Comparison of ENCODE assay signal across 17 cellular contexts in genomic region chr1:93419344-93419743, GRCh38. TPM values are rescaled to one million over a fixed set of nuclear protein-coding genes. Genes with fewer than 3 reads are reported as not detected.
DNase-seq lines count a peak whose midpoint lies in the region; ATAC-seq and TF ChIP-seq lines count a peak whose summit lies in the region.
"Had no signal": no experiment of that assay in that cellular context is flagged by ENCODE, and none has a peak within 500 bp of the region (broad histone marks: within the 10 kb centered on the region; RNA-seq: fewer than 3 reads in every experiment).

No MANE protein-coding gene starts in this region.

- intact Hi-C loops in activated CD8-positive, alpha-beta T cell treated with anti-CD3 and anti-CD28 coated beads for 36 hours (cut with micrococcal nuclease) = no loop called here
- intact Hi-C loops in activated CD4-positive, alpha-beta T cell treated with anti-CD3 and anti-CD28 coated beads for 36 hours (cut with DNase I, micrococcal nuclease) = loop anchor here in 1 of 2 experiments (5.0 kb wide), 1 partner anchor 112 kb away; no protein-coding TSS in a partner anchor

- TF ChIP-seq RAD21 in Ishikawa (IDR thresholded peaks at IDR 0.05; ENCODE audit: low read depth) = no peak

- no peaks in the 10 kb centered on the region for H3K36me3 Mint-ChIP-seq in activated CD8-positive, alpha-beta T cell treated with anti-CD3 and anti-CD28 coated beads for 36 hours (ENCODE audit: low read depth)
- no peaks in the 10 kb centered on the region for H3K36me3 Mint-ChIP-seq in activated CD4-positive, alpha-beta T cell treated with anti-CD3 and anti-CD28 coated beads for 36 hours (ENCODE audit: low read depth)
- H3K36me3 Mint-ChIP-seq: CD4-positive, alpha-beta memory T cell; IgD-negative memory B cell had no signal

- no peaks in the 10 kb centered on the region for H3K9me3 Mint-ChIP-seq in activated CD8-positive, alpha-beta T cell treated with anti-CD3 and anti-CD28 coated beads for 36 hours
- no peaks in the 10 kb centered on the region for H3K9me3 Mint-ChIP-seq in activated CD4-positive, alpha-beta T cell treated with anti-CD3 and anti-CD28 coated beads for 36 hours (ENCODE audit: low read depth)
- H3K9me3 Mint-ChIP-seq: CD4-positive, alpha-beta memory T cell; IgD-negative memory B cell had no signal

- no peak for TF ChIP-seq CTCF in activated CD8-positive, alpha-beta T cell treated with anti-CD3 and anti-CD28 coated beads for 36 hours (IDR thresholded peaks at IDR 0.05)

- CTCF ChIA-PET in activated CD8-positive, alpha-beta T cell treated with anti-CD3 and anti-CD28 coated beads for 36 hours (lab: Charles Lee) = interaction anchor here (1.7 kb wide), 1 partner anchor 115 kb away, joined by 5 read pairs; no protein-coding TSS in a partner anchor
- CTCF ChIA-PET in activated CD4-positive, alpha-beta T cell treated with anti-CD3 and anti-CD28 coated beads for 36 hours (lab: Charles Lee) = interaction anchor here (0.8 kb wide), 1 partner anchor 58 kb away, joined by 3 read pairs; no protein-coding TSS in a partner anchor

- no peak overlapping the region for H3K27ac Mint-ChIP-seq in activated CD8-positive, alpha-beta T cell treated with anti-CD3 and anti-CD28 coated beads for 36 hours
- no peak overlapping the region for H3K27ac Mint-ChIP-seq in activated CD4-positive, alpha-beta T cell treated with anti-CD3 and anti-CD28 coated beads for 36 hours
- H3K27ac Mint-ChIP-seq: H9, IgD-negative memory B cell had no signal

- peaks cover 4% of the 10 kb centered on the region for H3K27me3 Mint-ChIP-seq in activated CD8-positive, alpha-beta T cell treated with anti-CD3 and anti-CD28 coated beads for 36 hours
- no peaks in the 10 kb centered on the region for H3K27me3 Mint-ChIP-seq in activated CD4-positive, alpha-beta T cell treated with anti-CD3 and anti-CD28 coated beads for 36 hours

- POLR2A ChIA-PET in activated CD8-positive, alpha-beta T cell treated with anti-CD3 and anti-CD28 coated beads for 36 hours (lab: Charles Lee) = no interaction called here
- POLR2A ChIA-PET in activated CD4-positive, alpha-beta T cell treated with anti-CD3 and anti-CD28 coated beads for 36 hours (lab: Charles Lee) = no interaction called here

- H3K4me1 Mint-ChIP-seq in activated CD8-positive, alpha-beta T cell treated with anti-CD3 and anti-CD28 coated beads for 36 hours (ENCODE audit: low read depth) = no peaks in the 10 kb centered on the region
- no peaks in the 10 kb centered on the region for H3K4me1 Mint-ChIP-seq in activated CD4-positive, alpha-beta T cell treated with anti-CD3 and anti-CD28 coated beads for 36 hours
- H3K4me1 Mint-ChIP-seq: CD4-positive, alpha-beta memory T cell had no signal

- no peak for ATAC-seq in activated CD8-positive, alpha-beta T cell treated with anti-CD3 and anti-CD28 coated beads for 36 hours
- ATAC-seq in HG02938 (IDR thresholded peaks at IDR 0.05; ENCODE audit: unreplicated experiment) = no peak
- no peak for ATAC-seq in activated CD4-positive, alpha-beta T cell treated with anti-CD3 and anti-CD28 coated beads for 36 hours

- DNase-seq in COLO829 (ENCODE audit: low spot score) = peak; percentile 3
- DNase-seq in SK-MEL-5 (ENCODE audit: low read depth, low spot score) = peak; percentile 92
- peak; percentile 19 for DNase-seq in medulla oblongata (ENCODE audit: extremely low spot score)
- DNase-seq in activated CD8-positive, alpha-beta T cell treated with anti-CD3 and anti-CD28 coated beads for 36 hours = no peak
- DNase-seq in activated CD4-positive, alpha-beta T cell treated with anti-CD3 and anti-CD28 coated beads for 36 hours = no peak
- no peak for DNase-seq in dedifferentiated amniotic fluid mesenchymal stem cell (ENCODE audit: extremely low spot score)
- DNase-seq: BE2C; CD4-positive, alpha-beta memory T cell; COR-L47; DMS153; DMS79 treated with DMSO at 0.1 percent for 48 hours; EL; GOT3; H9 had no signal

- in situ Hi-C loops in SK-MEL-5 (cut with HindIII; ENCODE audit: low pct_unique_long_range_greater_than_20kb, low sequenced_read_pairs) = no loop called here

- H3K4me3 Mint-ChIP-seq in activated CD8-positive, alpha-beta T cell treated with anti-CD3 and anti-CD28 coated beads for 36 hours = no peak overlapping the region
- H3K4me3 Mint-ChIP-seq in activated CD4-positive, alpha-beta T cell treated with anti-CD3 and anti-CD28 coated beads for 36 hours = no peak overlapping the region
- H3K4me3 Mint-ChIP-seq: CD4-positive, alpha-beta memory T cell; H9; IgD-negative memory B cell had no signal

- TF ChIP-seq EP300 in Ishikawa (IDR thresholded peaks at IDR 0.05; ENCODE audit: borderline replicate concordance) = no peak

TF ChIP-seq in Ishikawa, 13 proteins besides CTCF, POLR2A, EP300 and RAD21:
- TF ChIP-seq REST (IDR thresholded peaks at IDR 0.05; ENCODE audit: low read depth) (no peak), TAF1 (IDR thresholded peaks at IDR 0.05; ENCODE audit: low read depth) (no peak), TCF12 (IDR thresholded peaks at IDR 0.05; ENCODE audit: low read depth) (no peak), YY1 (IDR thresholded peaks at IDR 0.05; ENCODE audit: low read depth) (no peak), ZBTB7A (IDR thresholded peaks at IDR 0.05; ENCODE audit: low read depth) (no peak), MAX (IDR thresholded peaks at IDR 0.05) (no peak), USF1 (IDR thresholded peaks at IDR 0.05) (peak; percentile 54)

RNA-seq across cellular contexts. Expression of gene FNBP1L, which starts 28.6 kb away (rescaled TPM):
- total RNA-seq in SK-MEL-5 (2014; rRNA removed; shearing (Covaris generic)) = 52.9 and 59.0 TPM in 2 replicates
- polyA plus RNA-seq in SK-MEL-5 (2015; cell fraction: cytosol; rRNA removed) = 38.9 and 46.1 TPM in 2 replicates
- 67.7 and 84.5 TPM in 2 replicates for polyA plus RNA-seq in SK-MEL-5 (2015; cell fraction: nucleus; rRNA removed)
- under 1 TPM; 0.20 to 0.25 TPM for total RNA-seq in activated CD8-positive, alpha-beta T cell treated with anti-CD3 and anti-CD28 coated beads for 36 hours
- 1 to 10 TPM; 1.2 to 1.4 TPM for total RNA-seq in activated CD4-positive, alpha-beta T cell treated with anti-CD3 and anti-CD28 coated beads for 36 hours

Comparison
In these comparisons a context has a peak if more than half of its experiments do, and no peak if none do; other contexts are left out.
1. DNase-seq: peak in COLO829 (single experiment), SK-MEL-5 (single experiment) and medulla oblongata (single experiment); none in activated CD8-positive, alpha-beta T cell treated with anti-CD3 and anti-CD28 coated beads for 36 hours (single experiment), activated CD4-positive, alpha-beta T cell treated with anti-CD3 and anti-CD28 coated beads for 36 hours (single experiment) and dedifferentiated amniotic fluid mesenchymal stem cell (single experiment).
2. RNA of gene FNBP1L, which starts 28.6 kb away (total RNA-seq): 52.9 to 59.0 TPM in SK-MEL-5; 1.2 to 1.4 TPM in activated CD4-positive, alpha-beta T cell treated with anti-CD3 and anti-CD28 coated beads for 36 hours and 0.20 to 0.25 TPM in activated CD8-positive, alpha-beta T cell treated with anti-CD3 and anti-CD28 coated beads for 36 hours; every median in the first group is over 10 times any median in the second.